In genomic region chr22:28873183-28873964, GRCh38 we compare ENCODE assay signal across 3 cellular contexts.
TF ChIP-seq lines count a peak whose summit lies in the region.

No MANE protein-coding gene starts in this region.

TF ChIP-seq in SK-N-SH, 30 proteins besides CTCF, POLR2A, EP300 and RAD21:
- TF ChIP-seq USF1 (IDR thresholded peaks at IDR 0.05; ENCODE audit: borderline replicate concordance, low read depth) = peak; percentile 78
- no peak for TF ChIP-seq GABPA (IDR thresholded peaks at IDR 0.05; ENCODE audit: low read depth)

TF ChIP-seq in SK-N-SH treated with all-trans-retinoic acid at 6 μM for 48 hours, 23 proteins besides CTCF, POLR2A, EP300 and RAD21:
- TF ChIP-seq PPARA (CRISPR knock-in tag; IDR thresholded peaks at IDR 0.05; ENCODE audit: borderline replicate concordance) (no peak), RARB (CRISPR knock-in tag; IDR thresholded peaks at IDR 0.05) (no peak), SNAI2 (CRISPR knock-in tag; IDR thresholded peaks at IDR 0.05) (no peak), ZC3H10 (CRISPR knock-in tag; IDR thresholded peaks at IDR 0.05) (no peak), ZNF565 (CRISPR knock-in tag; conservative IDR thresholded peaks at IDR 0.05; ENCODE audit: low read depth) (no peak), GLIS3 (CRISPR knock-in tag; IDR thresholded peaks at IDR 0.05) (no peak), ISL1 (CRISPR knock-in tag; IDR thresholded peaks at IDR 0.05) (no peak), TCF4 (CRISPR knock-in tag; IDR thresholded peaks at IDR 0.05; ENCODE audit: borderline replicate concordance) (no peak)

TF ChIP-seq in IMR-90, 13 proteins besides CTCF, POLR2A, EP300 and RAD21:
- no peak for TF ChIP-seq SMC3 (IDR thresholded peaks at IDR 0.05; ENCODE audit: low read depth, low read length)
- TF ChIP-seq RFX5 (IDR thresholded peaks at IDR 0.05; ENCODE audit: low read depth, low read length) = no peak
- TF ChIP-seq USF2 (IDR thresholded peaks at IDR 0.05; ENCODE audit: low read depth, low read length) = peak; percentile 96
